Comparison of ENCODE assay signal across 1 cellular context in genomic region chr17:45246861-45247428, GRCh38.
TF ChIP-seq lines count a peak whose summit lies in the region.

No MANE protein-coding gene starts in this region.

TF ChIP-seq in HepG2, 621 proteins besides CTCF, POLR2A, EP300 and RAD21 (continued from another document and continues in another):
- TF ChIP-seq, protein P1, sequence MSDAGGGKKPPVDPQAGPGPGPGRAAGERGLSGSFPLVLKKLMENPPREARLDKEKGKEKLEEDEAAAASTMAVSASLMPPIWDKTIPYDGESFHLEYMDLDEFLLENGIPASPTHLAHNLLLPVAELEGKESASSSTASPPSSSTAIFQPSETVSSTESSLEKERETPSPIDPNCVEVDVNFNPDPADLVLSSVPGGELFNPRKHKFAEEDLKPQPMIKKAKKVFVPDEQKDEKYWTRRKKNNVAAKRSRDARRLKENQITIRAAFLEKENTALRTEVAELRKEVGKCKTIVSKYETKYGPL (CRISPR knock-in tag; IDR thresholded peaks at IDR 0.05) = no peak
- TF ChIP-seq RBAK (CRISPR knock-in tag; IDR thresholded peaks at IDR 0.05) (no peak), ISL2 (CRISPR knock-in tag; IDR thresholded peaks at IDR 0.05) (no peak), ZNF501 (CRISPR knock-in tag; IDR thresholded peaks at IDR 0.05) (peak; percentile 59; the same call in 1 of the 2 replicates), NR2C2 (CRISPR knock-in tag; IDR thresholded peaks at IDR 0.05; ENCODE audit: borderline replicate concordance) (no peak), MXI1 (IDR thresholded peaks at IDR 0.05; ENCODE audit: borderline replicate concordance, low read depth, low read length) (peak; percentile 14; the same call in 1 of the 3 replicates), ZNF432 (CRISPR knock-in tag; IDR thresholded peaks at IDR 0.05; ENCODE audit: borderline replicate concordance) (no peak), TFDP1 (CRISPR knock-in tag; IDR thresholded peaks at IDR 0.05; ENCODE audit: borderline replicate concordance) (no peak), ATRX (CRISPR knock-in tag; IDR thresholded peaks at IDR 0.05; ENCODE audit: borderline replicate concordance) (no peak), ZNF335 (CRISPR knock-in tag; IDR thresholded peaks at IDR 0.05) (no peak), HINFP (CRISPR knock-in tag; IDR thresholded peaks at IDR 0.05; ENCODE audit: low read depth) (no peak), STAG1 (CRISPR knock-in tag; IDR thresholded peaks at IDR 0.05) (peak; percentile 57), E2F1 (CRISPR knock-in tag; IDR thresholded peaks at IDR 0.05) (no peak), MYC (CRISPR knock-in tag; IDR thresholded peaks at IDR 0.05; ENCODE audit: borderline replicate concordance) (no peak), ZNF263 (CRISPR knock-in tag; IDR thresholded peaks at IDR 0.05) (no peak), TOPORS (CRISPR knock-in tag; IDR thresholded peaks at IDR 0.05) (no peak), GFI1 (CRISPR knock-in tag; IDR thresholded peaks at IDR 0.05; ENCODE audit: borderline replicate concordance) (0 out of 2 replicates have a peak, but pooled peaks have one; percentile 15), FOXA1 (IDR thresholded peaks at IDR 0.05) (no peak), FOXA1 (CRISPR knock-in tag; IDR thresholded peaks at IDR 0.05) (no peak), NCOA5 (CRISPR knock-in tag; IDR thresholded peaks at IDR 0.05) (no peak), ZNF75D (CRISPR knock-in tag; IDR thresholded peaks at IDR 0.05; ENCODE audit: borderline replicate concordance) (no peak), ZNF891 (CRISPR knock-in tag; IDR thresholded peaks at IDR 0.05) (0 out of 2 replicates have a peak, but pooled peaks have one; percentile 7), DNMT3B (CRISPR knock-in tag; conservative IDR thresholded peaks at IDR 0.05) (0 out of 2 replicates have a peak, but pooled peaks have one; percentile 3), ZNF552 (CRISPR knock-in tag; IDR thresholded peaks at IDR 0.05; ENCODE audit: borderline replicate concordance) (no peak), SMARCE1 (IDR thresholded peaks at IDR 0.05; ENCODE audit: borderline replicate concordance) (no peak), ZNF513 (CRISPR knock-in tag; conservative IDR thresholded peaks at IDR 0.05) (no peak)
- TF ChIP-seq, protein P2, sequence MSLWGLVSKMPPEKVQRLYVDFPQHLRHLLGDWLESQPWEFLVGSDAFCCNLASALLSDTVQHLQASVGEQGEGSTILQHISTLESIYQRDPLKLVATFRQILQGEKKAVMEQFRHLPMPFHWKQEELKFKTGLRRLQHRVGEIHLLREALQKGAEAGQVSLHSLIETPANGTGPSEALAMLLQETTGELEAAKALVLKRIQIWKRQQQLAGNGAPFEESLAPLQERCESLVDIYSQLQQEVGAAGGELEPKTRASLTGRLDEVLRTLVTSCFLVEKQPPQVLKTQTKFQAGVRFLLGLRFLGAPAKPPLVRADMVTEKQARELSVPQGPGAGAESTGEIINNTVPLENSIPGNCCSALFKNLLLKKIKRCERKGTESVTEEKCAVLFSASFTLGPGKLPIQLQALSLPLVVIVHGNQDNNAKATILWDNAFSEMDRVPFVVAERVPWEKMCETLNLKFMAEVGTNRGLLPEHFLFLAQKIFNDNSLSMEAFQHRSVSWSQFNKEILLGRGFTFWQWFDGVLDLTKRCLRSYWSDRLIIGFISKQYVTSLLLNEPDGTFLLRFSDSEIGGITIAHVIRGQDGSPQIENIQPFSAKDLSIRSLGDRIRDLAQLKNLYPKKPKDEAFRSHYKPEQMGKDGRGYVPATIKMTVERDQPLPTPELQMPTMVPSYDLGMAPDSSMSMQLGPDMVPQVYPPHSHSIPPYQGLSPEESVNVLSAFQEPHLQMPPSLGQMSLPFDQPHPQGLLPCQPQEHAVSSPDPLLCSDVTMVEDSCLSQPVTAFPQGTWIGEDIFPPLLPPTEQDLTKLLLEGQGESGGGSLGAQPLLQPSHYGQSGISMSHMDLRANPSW (CRISPR knock-in tag; IDR thresholded peaks at IDR 0.05; ENCODE audit: borderline replicate concordance) = no peak
- TF ChIP-seq, protein P3, sequence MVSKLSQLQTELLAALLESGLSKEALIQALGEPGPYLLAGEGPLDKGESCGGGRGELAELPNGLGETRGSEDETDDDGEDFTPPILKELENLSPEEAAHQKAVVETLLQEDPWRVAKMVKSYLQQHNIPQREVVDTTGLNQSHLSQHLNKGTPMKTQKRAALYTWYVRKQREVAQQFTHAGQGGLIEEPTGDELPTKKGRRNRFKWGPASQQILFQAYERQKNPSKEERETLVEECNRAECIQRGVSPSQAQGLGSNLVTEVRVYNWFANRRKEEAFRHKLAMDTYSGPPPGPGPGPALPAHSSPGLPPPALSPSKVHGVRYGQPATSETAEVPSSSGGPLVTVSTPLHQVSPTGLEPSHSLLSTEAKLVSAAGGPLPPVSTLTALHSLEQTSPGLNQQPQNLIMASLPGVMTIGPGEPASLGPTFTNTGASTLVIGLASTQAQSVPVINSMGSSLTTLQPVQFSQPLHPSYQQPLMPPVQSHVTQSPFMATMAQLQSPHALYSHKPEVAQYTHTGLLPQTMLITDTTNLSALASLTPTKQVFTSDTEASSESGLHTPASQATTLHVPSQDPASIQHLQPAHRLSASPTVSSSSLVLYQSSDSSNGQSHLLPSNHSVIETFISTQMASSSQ (IDR thresholded peaks at IDR 0.05; ENCODE audit: low read depth) = no peak
- TF ChIP-seq, protein P3 (CRISPR knock-in tag; IDR thresholded peaks at IDR 0.05; ENCODE audit: borderline replicate concordance) = no peak
- TF ChIP-seq, protein P4, sequence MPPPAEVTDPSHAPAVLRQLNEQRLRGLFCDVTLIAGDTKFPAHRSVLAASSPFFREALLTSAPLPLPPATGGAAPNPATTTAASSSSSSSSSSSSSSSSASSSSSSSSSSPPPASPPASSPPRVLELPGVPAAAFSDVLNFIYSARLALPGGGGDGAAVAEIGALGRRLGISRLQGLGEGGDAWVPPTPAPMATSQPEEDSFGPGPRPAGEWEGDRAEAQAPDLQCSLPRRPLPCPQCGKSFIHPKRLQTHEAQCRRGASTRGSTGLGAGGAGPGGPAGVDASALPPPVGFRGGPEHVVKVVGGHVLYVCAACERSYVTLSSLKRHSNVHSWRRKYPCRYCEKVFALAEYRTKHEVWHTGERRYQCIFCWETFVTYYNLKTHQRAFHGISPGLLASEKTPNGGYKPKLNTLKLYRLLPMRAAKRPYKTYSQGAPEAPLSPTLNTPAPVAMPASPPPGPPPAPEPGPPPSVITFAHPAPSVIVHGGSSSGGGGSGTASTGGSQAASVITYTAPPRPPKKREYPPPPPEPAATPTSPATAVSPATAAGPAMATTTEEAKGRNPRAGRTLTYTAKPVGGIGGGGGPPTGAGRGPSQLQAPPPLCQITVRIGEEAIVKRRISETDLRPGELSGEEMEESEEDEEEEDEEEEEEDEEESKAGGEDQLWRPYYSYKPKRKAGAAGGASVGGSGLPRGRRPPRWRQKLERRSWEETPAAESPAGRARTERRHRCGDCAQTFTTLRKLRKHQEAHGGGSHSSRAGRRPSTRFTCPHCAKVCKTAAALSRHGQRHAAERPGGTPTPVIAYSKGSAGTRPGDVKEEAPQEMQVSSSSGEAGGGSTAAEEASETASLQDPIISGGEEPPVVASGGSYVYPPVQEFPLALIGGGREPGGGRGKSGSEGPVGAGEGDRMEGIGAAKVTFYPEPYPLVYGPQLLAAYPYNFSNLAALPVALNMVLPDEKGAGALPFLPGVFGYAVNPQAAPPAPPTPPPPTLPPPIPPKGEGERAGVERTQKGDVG (CRISPR knock-in tag; IDR thresholded peaks at IDR 0.05; ENCODE audit: borderline replicate concordance) = no peak
- TF ChIP-seq, protein P5, sequence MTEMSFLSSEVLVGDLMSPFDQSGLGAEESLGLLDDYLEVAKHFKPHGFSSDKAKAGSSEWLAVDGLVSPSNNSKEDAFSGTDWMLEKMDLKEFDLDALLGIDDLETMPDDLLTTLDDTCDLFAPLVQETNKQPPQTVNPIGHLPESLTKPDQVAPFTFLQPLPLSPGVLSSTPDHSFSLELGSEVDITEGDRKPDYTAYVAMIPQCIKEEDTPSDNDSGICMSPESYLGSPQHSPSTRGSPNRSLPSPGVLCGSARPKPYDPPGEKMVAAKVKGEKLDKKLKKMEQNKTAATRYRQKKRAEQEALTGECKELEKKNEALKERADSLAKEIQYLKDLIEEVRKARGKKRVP (CRISPR knock-in tag; IDR thresholded peaks at IDR 0.05) = no peak
- TF ChIP-seq, protein P6, sequence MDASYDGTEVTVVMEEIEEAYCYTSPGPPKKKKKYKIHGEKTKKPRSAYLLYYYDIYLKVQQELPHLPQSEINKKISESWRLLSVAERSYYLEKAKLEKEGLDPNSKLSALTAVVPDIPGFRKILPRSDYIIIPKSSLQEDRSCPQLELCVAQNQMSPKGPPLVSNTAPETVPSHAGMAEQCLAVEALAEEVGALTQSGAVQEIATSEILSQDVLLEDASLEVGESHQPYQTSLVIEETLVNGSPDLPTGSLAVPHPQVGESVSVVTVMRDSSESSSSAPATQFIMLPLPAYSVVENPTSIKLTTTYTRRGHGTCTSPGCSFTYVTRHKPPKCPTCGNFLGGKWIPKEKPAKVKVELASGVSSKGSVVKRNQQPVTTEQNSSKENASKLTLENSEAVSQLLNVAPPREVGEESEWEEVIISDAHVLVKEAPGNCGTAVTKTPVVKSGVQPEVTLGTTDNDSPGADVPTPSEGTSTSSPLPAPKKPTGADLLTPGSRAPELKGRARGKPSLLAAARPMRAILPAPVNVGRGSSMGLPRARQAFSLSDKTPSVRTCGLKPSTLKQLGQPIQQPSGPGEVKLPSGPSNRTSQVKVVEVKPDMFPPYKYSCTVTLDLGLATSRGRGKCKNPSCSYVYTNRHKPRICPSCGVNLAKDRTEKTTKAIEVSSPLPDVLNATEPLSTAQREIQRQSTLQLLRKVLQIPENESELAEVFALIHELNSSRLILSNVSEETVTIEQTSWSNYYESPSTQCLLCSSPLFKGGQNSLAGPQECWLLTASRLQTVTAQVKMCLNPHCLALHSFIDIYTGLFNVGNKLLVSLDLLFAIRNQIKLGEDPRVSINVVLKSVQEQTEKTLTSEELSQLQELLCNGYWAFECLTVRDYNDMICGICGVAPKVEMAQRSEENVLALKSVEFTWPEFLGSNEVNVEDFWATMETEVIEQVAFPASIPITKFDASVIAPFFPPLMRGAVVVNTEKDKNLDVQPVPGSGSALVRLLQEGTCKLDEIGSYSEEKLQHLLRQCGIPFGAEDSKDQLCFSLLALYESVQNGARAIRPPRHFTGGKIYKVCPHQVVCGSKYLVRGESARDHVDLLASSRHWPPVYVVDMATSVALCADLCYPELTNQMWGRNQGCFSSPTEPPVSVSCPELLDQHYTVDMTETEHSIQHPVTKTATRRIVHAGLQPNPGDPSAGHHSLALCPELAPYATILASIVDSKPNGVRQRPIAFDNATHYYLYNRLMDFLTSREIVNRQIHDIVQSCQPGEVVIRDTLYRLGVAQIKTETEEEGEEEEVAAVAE (CRISPR knock-in tag; IDR thresholded peaks at IDR 0.05; ENCODE audit: borderline replicate concordance) = no peak
- TF ChIP-seq, protein P7, sequence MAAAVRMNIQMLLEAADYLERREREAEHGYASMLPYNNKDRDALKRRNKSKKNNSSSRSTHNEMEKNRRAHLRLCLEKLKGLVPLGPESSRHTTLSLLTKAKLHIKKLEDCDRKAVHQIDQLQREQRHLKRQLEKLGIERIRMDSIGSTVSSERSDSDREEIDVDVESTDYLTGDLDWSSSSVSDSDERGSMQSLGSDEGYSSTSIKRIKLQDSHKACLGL (CRISPR knock-in tag; IDR thresholded peaks at IDR 0.05) = no peak
